In the genomic region with DNA sequence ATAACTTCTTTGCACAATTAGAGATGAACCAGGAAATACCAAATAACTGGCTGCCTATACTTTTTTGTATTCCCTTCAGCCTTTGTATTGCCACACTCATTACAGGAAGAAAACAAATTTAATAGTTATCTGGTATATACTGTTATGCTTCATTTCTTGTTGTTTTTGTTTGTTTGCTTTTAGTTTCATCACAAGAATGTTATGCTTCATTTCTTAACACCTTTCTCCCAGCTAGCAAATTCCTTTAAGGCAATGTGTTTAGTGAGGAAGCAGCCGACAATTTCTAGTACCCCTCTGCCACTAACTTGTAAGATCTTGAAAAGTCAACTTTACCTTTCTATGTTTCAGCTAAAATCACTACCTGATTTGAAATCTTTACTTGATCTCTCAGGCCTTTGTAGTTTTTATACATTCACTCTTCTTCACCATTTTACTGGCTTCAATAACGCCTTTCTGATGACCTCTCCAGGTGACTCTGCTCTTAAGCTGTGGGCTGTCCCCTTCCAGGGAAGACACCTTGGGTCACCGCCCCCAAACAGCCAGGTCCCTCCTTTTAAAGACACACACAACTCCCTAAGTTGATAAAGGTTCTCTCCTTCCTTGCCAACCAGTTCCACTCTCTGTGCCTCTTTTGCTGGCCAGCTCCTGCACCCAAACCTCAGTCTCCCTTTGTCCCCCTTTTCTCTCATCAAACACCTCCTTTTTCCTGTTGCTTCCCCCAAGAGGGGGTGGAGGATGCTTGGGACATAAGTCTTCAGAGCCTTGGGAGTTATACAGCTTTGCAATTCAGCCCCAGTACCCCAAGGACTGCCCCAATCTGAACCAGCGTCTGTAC, we compare ENCODE assay signal across 7 cellular contexts. TPM values are rescaled to one million over a fixed set of nuclear protein-coding genes. Genes with fewer than 3 reads are reported as not detected.
A peak's percentile ranks its signal among the peaks of the same experiment; 100 is the strongest.
DNase-seq lines count a peak whose midpoint lies in the region; ATAC-seq and FAIRE-seq lines count a peak whose summit lies in the region.

No MANE protein-coding gene starts in this region.

- H3K4me1 ChIP-seq in ectodermal cell (ENCODE audit: control insufficient read depth, insufficient read depth, low read length), result peaks cover 4% of the 10 kb centered on the region

- peak; percentile 54 for DNase-seq in GM18507 (ENCODE audit: extremely low spot score, insufficient read length, low read depth)
- DNase-seq in NCI-H524 treated with DMSO at 0.1 percent for 48 hours (lab: John Stamatoyannopoulos, UW), result peak; percentile 19
- peak; percentile 46 to 72 for DNase-seq in activated CD4-positive, alpha-beta T cell treated with anti-CD3 and anti-CD28 coated beads, Interleukin-2, amount 50 U/mL, for 24 hours (ENCODE audit: low read depth in 1 of 2, low spot score in 1 of 2)
- peak; percentile 31 to 49 for DNase-seq in lung microvascular endothelial cell (ENCODE audit: low read depth in 2 of 2)
- DNase-seq in stimulated activated CD8-positive, alpha-beta memory T cell treated with anti-CD3 and anti-CD28 coated beads, Interleukin-15, amount 100 ng/mL, for 1 hour (ENCODE audit: low read depth), result peak; percentile 51

- H3K27me3 ChIP-seq in ectodermal cell (ENCODE audit: control insufficient read depth, insufficient read depth, low read length, poor library complexity, severe bottlenecking), result no peaks in the 10 kb centered on the region

- ATAC-seq in HG03354 (IDR thresholded peaks at IDR 0.05; ENCODE audit: poor library complexity, severe bottlenecking, unreplicated experiment), result peak; percentile 51

- peak; percentile 94 for FAIRE-seq in GM18507 (lab: Jason Lieb, UNC)

- H3K4me3 ChIP-seq in ectodermal cell (ENCODE audit: insufficient read depth, low read depth, low read length), result peak overlapping the region; percentile 75

- H3K9me3 ChIP-seq in ectodermal cell (ENCODE audit: control insufficient read depth, low read length), result no peaks in the 10 kb centered on the region

- WGBS in ectodermal cell, 2 experiments, result 20 to 21% methylated on average over 4 of the region's 4 CpGs

- no peaks in the 10 kb centered on the region for H3K36me3 ChIP-seq in ectodermal cell (ENCODE audit: control insufficient read depth, insufficient read depth, low read length)

- peak overlapping the region; percentile 61 for H3K27ac ChIP-seq in ectodermal cell (ENCODE audit: insufficient read depth, low read depth, low read length, poor library complexity, severe bottlenecking)

RNA-seq across cellular contexts. Expression of a gene that starts 1.2 kb away (rescaled TPM):
- polyA plus RNA-seq in ectodermal cell (2013, experiment 1 of 4), result 38.3 TPM
- 40.7 TPM for polyA plus RNA-seq in ectodermal cell (2013, experiment 2 of 4)
- 34.2 TPM for polyA plus RNA-seq in ectodermal cell (2013, experiment 3 of 4)
- 32.0 TPM for polyA plus RNA-seq in ectodermal cell (2013, experiment 4 of 4)
- 3.5 and 6.5 TPM in 2 replicates for total RNA-seq in lung microvascular endothelial cell

RNA-seq across cellular contexts. Expression of a gene that starts 48.4 kb away (rescaled TPM):
- polyA plus RNA-seq in ectodermal cell (2013, experiment 1 of 4), result 40.0 TPM
- polyA plus RNA-seq in ectodermal cell (2013, experiment 2 of 4), result 41.5 TPM
- 30.4 TPM for polyA plus RNA-seq in ectodermal cell (2013, experiment 3 of 4)
- polyA plus RNA-seq in ectodermal cell (2013, experiment 4 of 4), result 38.3 TPM
- 2.2 and 3.4 TPM in 2 replicates for total RNA-seq in lung microvascular endothelial cell

RNA-seq across cellular contexts. Expression of a gene that starts 52.2 kb away (rescaled TPM):
- polyA plus RNA-seq in ectodermal cell (2013, experiment 1 of 4), result 17.1 TPM
- 15.9 TPM for polyA plus RNA-seq in ectodermal cell (2013, experiment 2 of 4)
- polyA plus RNA-seq in ectodermal cell (2013, experiment 3 of 4), result 14.5 TPM
- polyA plus RNA-seq in ectodermal cell (2013, experiment 4 of 4), result 18.2 TPM
- 42.9 and 46.2 TPM in 2 replicates for total RNA-seq in lung microvascular endothelial cell

Comparison
In these comparisons a context has a peak if more than half of its experiments do, and no peak if none do; other contexts are left out.
1. Peak in every context shown above with its lines: DNase-seq, ATAC-seq, H3K4me3 ChIP-seq and H3K27ac ChIP-seq.